ENCODE assay signal across 18 cellular contexts in genomic region chr1:3021801-3022401, GRCh38. TPM values are rescaled to one million over a fixed set of nuclear protein-coding genes. Genes with fewer than 3 reads are reported as not detected.
DNase-seq lines count a peak whose midpoint lies in the region; ATAC-seq and TF ChIP-seq lines count a peak whose summit lies in the region.
"Had no signal": no experiment of that assay in that cellular context is flagged by ENCODE, and none has a peak within 500 bp of the region (broad histone marks: within the 10 kb centered on the region; RNA-seq: fewer than 3 reads in every experiment).

No MANE protein-coding gene starts in this region.

- peaks cover 9% of the 10 kb centered on the region for H3K9me3 Mint-ChIP-seq in progenitor cell of endocrine pancreas (ENCODE audit: low read depth)

- TF ChIP-seq CTCF in Peyer's patch (IDR thresholded peaks at IDR 0.05) (no peak), left lung (IDR thresholded peaks at IDR 0.05) (no peak), transverse colon (IDR thresholded peaks at IDR 0.05) (no peak), progenitor cell of endocrine pancreas (IDR thresholded peaks at IDR 0.05; ENCODE audit: unreplicated experiment) (no peak)

- no peak for TF ChIP-seq EP300 in transverse colon (IDR thresholded peaks at IDR 0.05; ENCODE audit: low read depth)

- H3K27me3 ChIP-seq in Peyer's patch (no peaks in the 10 kb centered on the region), left lung (peaks cover 0 to 14% of the 10 kb centered on the region in 2 donors), transverse colon (peaks cover 19% of the 10 kb centered on the region)

- no peaks in the 10 kb centered on the region for H3K36me3 ChIP-seq in Peyer's patch
- no peaks in the 10 kb centered on the region for H3K36me3 ChIP-seq in left lung
- H3K36me3 ChIP-seq in transverse colon = no peaks in the 10 kb centered on the region

- TF ChIP-seq POLR2A in Peyer's patch (IDR thresholded peaks at IDR 0.05) (no peak), transverse colon (IDR thresholded peaks at IDR 0.05) (no peak)

- intact Hi-C loops in Right ventricle myocardium inferior (cut with DNase I) (no loop called here), left cardiac atrium (cut with DNase I) (no loop called here), left lung (cut with DNase I) (no loop called here), transverse colon (cut with DNase I; ENCODE audit: low total_unique reads) (no loop called here)

- H3K27me3 Mint-ChIP-seq in progenitor cell of endocrine pancreas = no peaks in the 10 kb centered on the region
- H3K27me3 Mint-ChIP-seq: B cell, IgD-negative memory B cell had no signal

- H3K4me3 ChIP-seq in Peyer's patch (no peak overlapping the region), left lung (no peak overlapping the region), transverse colon (no peak overlapping the region)
- H3K4me3 ChIP-seq: A549 had no signal

- in situ Hi-C loops in transverse colon (cut with MboI; ENCODE audit: low pct_ligation_motif_present in 1 of 4, low pct_unique_long_range_greater_than_20kb in 1 of 4, low sequenced_read_pairs in 3 of 4) = loop anchor here in 3 of 4 donors (25.0 kb wide), 2 partner anchors 390 to 415 kb away; no protein-coding TSS in a partner anchor

- H3K36me3 Mint-ChIP-seq in progenitor cell of endocrine pancreas (ENCODE audit: insufficient read depth) = no peaks in the 10 kb centered on the region

- 86% methylated on average over 22 of the region's 28 CpGs; no CpG with 5 or more reads in 1 of the 2 donors for WGBS in transverse colon (ENCODE audit: low coverage in 1 of 2), 2 donors

- no peak overlapping the region for H3K27ac ChIP-seq in Peyer's patch
- H3K27ac ChIP-seq in left lung = no peak overlapping the region
- no peak overlapping the region for H3K27ac ChIP-seq in transverse colon
- H3K27ac ChIP-seq: A549 had no signal

- H3K27ac Mint-ChIP-seq in progenitor cell of endocrine pancreas = no peak overlapping the region
- H3K27ac Mint-ChIP-seq: B cell, IgD-negative memory B cell had no signal

- no peaks in the 10 kb centered on the region for H3K4me1 ChIP-seq in Peyer's patch
- H3K4me1 ChIP-seq in left lung = no peaks in the 10 kb centered on the region
- no peaks in the 10 kb centered on the region for H3K4me1 ChIP-seq in transverse colon
- H3K4me1 ChIP-seq: A549 had no signal

- ATAC-seq in Right ventricle myocardium inferior = no peak
- ATAC-seq in left cardiac atrium = no peak
- ATAC-seq in left lung = no peak
- ATAC-seq: A549 had no signal

- H3K4me1 Mint-ChIP-seq in progenitor cell of endocrine pancreas (ENCODE audit: low read depth) = no peaks in the 10 kb centered on the region
- H3K4me1 Mint-ChIP-seq: B cell, IgD-negative memory B cell had no signal

- DNase-seq in Right ventricle myocardium inferior (ENCODE audit: missing footprints) (peak; percentile 57), left cardiac atrium (no peak), Peyer's patch (peak in 2 of 3 donors; percentile 36 to 41), left lung (peak; percentile 23 to 63), transverse colon (peak; percentile 4), progenitor cell of endocrine pancreas (ENCODE audit: low spot score, unreplicated experiment) (no peak), germinal center (ENCODE audit: low spot score) (no peak)
- DNase-seq: DMS79, NCI-H1105, NCI-H146, NCI-H2029 treated with DMSO at 0.1 percent for 48 hours, NCI-H226, NCI-H524, NCI-H774 had no signal

- H3K4me3 Mint-ChIP-seq in progenitor cell of endocrine pancreas (ENCODE audit: low read depth) = no peak overlapping the region
- H3K4me3 Mint-ChIP-seq: B cell, IgD-negative memory B cell had no signal

- H3K9me3 ChIP-seq in Peyer's patch (no peaks in the 10 kb centered on the region), left lung (no peaks in the 10 kb centered on the region), transverse colon (no peaks in the 10 kb centered on the region)
- H3K9me3 ChIP-seq: A549 had no signal

RNA-seq across cellular contexts. Expression of gene ACTRT2, which starts 0.6 kb away (rescaled TPM):
- total RNA-seq in Right ventricle myocardium inferior (not detected), left cardiac atrium (not detected), Peyer's patch (not detected), left lung (not detected), transverse colon (not detected), progenitor cell of endocrine pancreas (0.20 TPM in 1 of 2 replicates, not detected in the other)
- total RNA-seq: B cell, RPMI7951 had no signal

RNA-seq across cellular contexts. Expression of gene PRDM16, which starts 47.1 kb away (rescaled TPM):
- total RNA-seq in Right ventricle myocardium inferior (12.8 TPM), left cardiac atrium (1 to 10 TPM in 1 of 2 donors, under 1 TPM in 1; 0.99 to 1.2 TPM), Peyer's patch (10 to 100 TPM in 1 of 4 donors, 1 to 10 TPM in 3; 5.4 to 13.2 (median 7.7) TPM), left lung (10 to 100 TPM; 14.9 to 18.0 TPM), transverse colon (under 1 TPM in 2 of 4 donors, not detected in 2; 0.41 to 0.95 TPM), progenitor cell of endocrine pancreas (68.7 and 69.1 TPM in 2 replicates)
- total RNA-seq: RPMI7951 had no signal

Comparison
In these comparisons a context has a peak if more than half of its experiments do, and no peak if none do; other contexts are left out.
1. DNase-seq: peak in Right ventricle myocardium inferior (single experiment), Peyer's patch (2 of 3), left lung (2 of 2) and transverse colon (single experiment); none in left cardiac atrium (single experiment), progenitor cell of endocrine pancreas (single experiment) and germinal center (single experiment).